ENCODE assay signal across 8 cellular contexts in the genomic region with DNA sequence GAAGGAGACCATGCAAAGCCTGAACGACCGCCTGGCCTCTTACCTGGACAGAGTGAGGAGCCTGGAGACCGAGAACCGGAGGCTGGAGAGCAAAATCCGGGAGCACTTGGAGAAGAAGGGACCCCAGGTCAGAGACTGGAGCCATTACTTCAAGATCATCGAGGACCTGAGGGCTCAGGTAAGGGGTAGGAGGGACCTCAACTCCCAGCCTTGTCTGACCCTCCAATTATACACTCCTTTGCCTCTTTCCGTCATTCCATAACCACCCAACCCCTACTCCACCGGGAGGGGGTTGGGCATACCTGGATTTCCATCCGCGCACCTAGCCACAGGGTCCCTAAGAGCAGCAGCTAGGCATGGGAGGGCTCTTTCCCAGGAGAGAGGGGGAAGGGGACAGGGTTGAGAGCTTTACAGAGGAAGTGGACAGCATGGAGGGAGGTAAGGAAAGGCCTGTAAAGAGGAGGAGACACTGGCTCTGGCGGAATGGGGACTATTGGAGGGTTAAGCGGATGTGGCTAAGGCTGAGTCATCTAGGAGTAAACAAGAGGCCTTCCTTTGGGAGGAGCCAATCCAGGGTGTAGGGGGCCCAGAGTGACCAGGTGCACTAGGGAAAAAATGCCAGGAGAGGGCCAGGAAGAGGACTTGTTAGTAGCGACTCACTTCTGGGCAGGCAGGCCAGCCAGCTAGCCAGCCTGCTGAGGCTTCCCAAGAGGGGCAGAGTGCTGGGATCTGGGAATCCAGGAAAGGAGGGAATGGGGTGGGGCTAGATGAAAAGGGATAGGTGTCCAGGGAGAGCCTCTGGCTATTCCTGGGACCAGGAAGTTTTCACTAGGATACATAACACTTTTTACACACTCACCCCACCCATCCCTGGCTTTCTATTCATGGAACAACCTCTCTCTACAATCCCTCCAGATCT. TPM values are rescaled to one million over a fixed set of nuclear protein-coding genes. Genes with fewer than 3 reads are reported as not detected.
DNase-seq lines count a peak whose midpoint lies in the region; ATAC-seq and TF ChIP-seq lines count a peak whose summit lies in the region.

No MANE protein-coding gene starts in this region.

- ATAC-seq in left colon = peak; percentile 78
- no peak for ATAC-seq in GM21619 (IDR thresholded peaks at IDR 0.05; ENCODE audit: unreplicated experiment)

- TF ChIP-seq POLR2A in breast epithelium (IDR thresholded peaks at IDR 0.05) = no peak

- H3K36me3 Mint-ChIP-seq in type B pancreatic cell = peaks cover 31% of the 10 kb centered on the region

- no peaks in the 10 kb centered on the region for H3K27me3 Mint-ChIP-seq in type B pancreatic cell

- no peaks in the 10 kb centered on the region for H3K27me3 ChIP-seq in breast epithelium

- peak overlapping the region; percentile 32 to 70 (median 68) for H3K4me3 ChIP-seq in breast epithelium

- H3K4me1 ChIP-seq in breast epithelium = peaks cover 0 to 5% of the 10 kb centered on the region in 2 donors

- H3K9me3 ChIP-seq in breast epithelium = no peaks in the 10 kb centered on the region

- H3K36me3 ChIP-seq in breast epithelium = no peaks in the 10 kb centered on the region

- H3K4me1 Mint-ChIP-seq in type B pancreatic cell (ENCODE audit: unreplicated experiment) = peaks cover 44% of the 10 kb centered on the region

- no peak for TF ChIP-seq CTCF in breast epithelium (IDR thresholded peaks at IDR 0.05)
- no peak for TF ChIP-seq CTCF in type B pancreatic cell (conservative IDR thresholded peaks at IDR 0.05)

- peak overlapping the region; percentile 98 for H3K4me3 Mint-ChIP-seq in type B pancreatic cell

- H3K9me3 Mint-ChIP-seq in type B pancreatic cell = no peaks in the 10 kb centered on the region

- intact Hi-C loops in breast epithelium (cut with DNase I; ENCODE audit: low total_unique reads) (no loop called here), left colon (cut with DNase I, micrococcal nuclease) (no loop called here)

- H3K27ac Mint-ChIP-seq in type B pancreatic cell = peak overlapping the region; percentile 99

- peak; percentile 12 for DNase-seq in NCI-H1105 treated with DMSO at 0.1 percent for 48 hours (lab: John Stamatoyannopoulos, UW)
- DNase-seq in NCI-H1105 (lab: John Stamatoyannopoulos, UW) = no peak
- DNase-seq in NCI-H460 (ENCODE audit: extremely low read depth, low read depth) = peak; percentile 94
- DNase-seq in breast epithelium (ENCODE audit: low spot score in 2 of 2) = peak; percentile 82 to 83
- DNase-seq in left colon = peak; percentile 72 to 89
- DNase-seq in type B pancreatic cell (ENCODE audit: extremely low spot score, unreplicated experiment) = no peak
- DNase-seq in GOT3 (lab: John Stamatoyannopoulos, UW) = no peak

- peak overlapping the region; percentile 86 to 97 for H3K27ac ChIP-seq in breast epithelium

RNA-seq across cellular contexts. Expression of gene KRT18, which starts 0.8 kb away (rescaled TPM):
- total RNA-seq in NCI-H460 (2014; rRNA removed; shearing (Covaris generic)) = 692 and 718 TPM in 2 replicates
- polyA plus RNA-seq in NCI-H460 (2014; cell fraction: nucleus; rRNA removed) = 630 TPM in 2 replicates
- total RNA-seq in breast epithelium (100 to 1,000 TPM in 2 of 3 donors, 1 to 10 TPM in 1; 2.1 to 380 (median 213) TPM), left colon (100 to 1,000 TPM; 815 to 912 TPM), type B pancreatic cell (ENCODE audit: low replicate concordance) (480 and 1,293 TPM in 2 replicates)

RNA-seq across cellular contexts. Expression of gene KRT8, which starts 44.8 kb away (rescaled TPM):
- total RNA-seq in NCI-H460 (2014; rRNA removed; shearing (Covaris generic)) = 441 and 447 TPM in 2 replicates
- polyA plus RNA-seq in NCI-H460 (2014; cell fraction: nucleus; rRNA removed) = 980 and 1,039 TPM in 2 replicates
- 100 to 1,000 TPM in 2 of 3 donors, 1 to 10 TPM in 1; 4.6 to 430 (median 153) TPM for total RNA-seq in breast epithelium
- total RNA-seq in left colon = 1,000 to 10,000 TPM; 4,047 to 4,291 TPM
- total RNA-seq in type B pancreatic cell (ENCODE audit: low replicate concordance) = 768 and 2,227 TPM in 2 replicates

RNA-seq across cellular contexts. Expression of gene EIF4B, which starts 56.6 kb away (rescaled TPM):
- 827 and 879 TPM in 2 replicates for total RNA-seq in NCI-H460 (2014; rRNA removed; shearing (Covaris generic))
- polyA plus RNA-seq in NCI-H460 (2014; cell fraction: nucleus; rRNA removed) = 343 and 434 TPM in 2 replicates
- 100 to 1,000 TPM; 600 to 759 (median 614) TPM for total RNA-seq in breast epithelium
- 100 to 1,000 TPM; 355 to 389 TPM for total RNA-seq in left colon
- total RNA-seq in type B pancreatic cell (ENCODE audit: low replicate concordance) = 450 and 521 TPM in 2 replicates

Comparison
In these comparisons a context has a peak if more than half of its experiments do, and no peak if none do; other contexts are left out.
1. DNase-seq: peak in NCI-H1105 treated with DMSO at 0.1 percent for 48 hours (single experiment), NCI-H460 (single experiment), breast epithelium (2 of 2) and left colon (2 of 2); none in NCI-H1105 (single experiment), type B pancreatic cell (single experiment) and GOT3 (single experiment).